In the genomic region with DNA sequence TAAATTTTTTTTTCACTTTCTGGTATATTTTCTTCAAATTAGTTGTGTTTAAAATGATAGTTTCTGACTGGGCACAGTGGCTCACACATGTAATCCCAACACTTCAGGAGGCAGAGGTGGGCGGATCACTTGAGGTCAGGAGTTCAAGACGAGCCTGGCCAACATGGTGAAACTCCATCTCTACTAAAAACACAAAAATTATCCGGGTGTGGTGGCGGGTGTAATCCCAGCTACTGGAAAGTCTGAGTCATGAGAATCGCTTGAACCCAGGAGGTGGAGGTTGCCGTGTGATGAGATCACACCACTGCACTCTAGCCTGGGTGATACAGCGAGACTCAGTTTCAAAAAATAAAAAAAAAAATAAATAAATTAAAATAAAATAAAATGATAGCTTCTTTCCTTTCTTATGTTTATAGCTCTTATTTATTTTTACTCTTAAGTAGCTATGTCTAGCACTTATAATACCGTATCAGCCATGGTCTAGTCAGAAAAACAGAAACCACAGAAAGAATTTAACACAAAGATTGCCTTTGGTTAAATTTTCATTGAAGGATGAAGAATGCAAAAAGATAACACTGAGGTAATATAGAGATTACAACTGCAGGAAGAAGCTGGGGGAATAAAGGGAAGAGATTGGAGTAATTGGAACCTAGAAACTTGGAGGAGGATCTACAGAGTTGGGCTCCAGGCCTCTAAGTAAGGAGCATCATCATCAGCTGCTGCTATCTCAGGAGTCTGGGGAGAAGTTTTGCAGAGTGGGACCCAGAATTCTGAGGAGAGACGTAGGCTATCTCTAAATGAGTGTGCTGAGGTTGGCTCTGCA, we compare ENCODE assay signal across 14 cellular contexts. TPM values are rescaled to one million over a fixed set of nuclear protein-coding genes. Genes with fewer than 3 reads are reported as not detected.
DNase-seq lines count a peak whose midpoint lies in the region; ATAC-seq and TF ChIP-seq lines count a peak whose summit lies in the region.
"Had no signal": no experiment of that assay in that cellular context is flagged by ENCODE, and none has a peak within 500 bp of the region (broad histone marks: within the 10 kb centered on the region; RNA-seq: fewer than 3 reads in every experiment).

No MANE protein-coding gene starts in this region.

- ATAC-seq in activated T-cell treated with anti-CD3 and anti-CD28 coated beads, Interleukin-2, amount 50 U/mL, for 4 hours: no peak
- ATAC-seq: activated CD8-positive, alpha-beta memory T cell treated with anti-CD3 and anti-CD28 coated beads, Interleukin-2, amount 10 ng/mL, durations not matched to agents 7 days and 5 days; activated naive CD8-positive, alpha-beta T cell treated with anti-CD3 and anti-CD28 coated beads, Interleukin-2, amount 50 U/mL, for 24 hours had no signal

- peaks cover 15% of the 10 kb centered on the region for H3K27me3 Mint-ChIP-seq in activated T-cell treated with anti-CD3 and anti-CD28 coated beads, Interleukin-2, amount 50 U/mL, for 4 hours (ENCODE audit: low read depth)

- peaks cover 3% of the 10 kb centered on the region for H3K9me3 Mint-ChIP-seq in activated T-cell treated with anti-CD3 and anti-CD28 coated beads, Interleukin-2, amount 50 U/mL, for 4 hours
- H3K9me3 Mint-ChIP-seq: endodermal cell had no signal

- DNase-seq in AG10803 (ENCODE audit: low read depth): peak; percentile 16
- DNase-seq in HT1080 (ENCODE audit: low read depth): peak; percentile 90
- DNase-seq in brain pericyte (ENCODE audit: low read depth, low spot score): peak; percentile 61
- DNase-seq in kidney glomerular epithelial cell (lab: John Stamatoyannopoulos, UW): peak; percentile 80
- no peak for DNase-seq in NCI-H1930 (lab: John Stamatoyannopoulos, UW)
- DNase-seq in SW 1271 (lab: John Stamatoyannopoulos, UW): no peak
- no peak for DNase-seq in NCI-H524 treated with DMSO at 0.1 percent for 48 hours (lab: John Stamatoyannopoulos, UW)
- DNase-seq in activated T-cell treated with anti-CD3 and anti-CD28 coated beads, Interleukin-2, amount 50 U/mL, for 4 hours: no peak
- DNase-seq: activated CD8-positive, alpha-beta memory T cell treated with anti-CD3 and anti-CD28 coated beads, Interleukin-2, amount 10 ng/mL, durations not matched to agents 7 days and 5 days; activated naive CD8-positive, alpha-beta T cell treated with anti-CD3 and anti-CD28 coated beads, Interleukin-2, amount 50 U/mL, for 24 hours; endodermal cell; H7; spleen; uterus had no signal

- H3K4me3 Mint-ChIP-seq in activated T-cell treated with anti-CD3 and anti-CD28 coated beads, Interleukin-2, amount 50 U/mL, for 4 hours: no peak overlapping the region
- H3K4me3 Mint-ChIP-seq: activated CD8-positive, alpha-beta memory T cell treated with anti-CD3 and anti-CD28 coated beads, Interleukin-2, amount 10 ng/mL, durations not matched to agents 7 days and 5 days; activated naive CD8-positive, alpha-beta T cell treated with anti-CD3 and anti-CD28 coated beads, Interleukin-2, amount 50 U/mL, for 24 hours; endodermal cell had no signal

- no peak for TF ChIP-seq CTCF in AG10803 (conservative IDR thresholded peaks at IDR 0.05; ENCODE audit: low read length)

- H3K4me3 ChIP-seq in AG10803 (ENCODE audit: low read length): no peak overlapping the region
- H3K4me3 ChIP-seq: spleen, uterus had no signal

- H3K4me1 Mint-ChIP-seq in activated T-cell treated with anti-CD3 and anti-CD28 coated beads, Interleukin-2, amount 50 U/mL, for 4 hours (ENCODE audit: low read depth): peaks cover 7% of the 10 kb centered on the region
- H3K4me1 Mint-ChIP-seq: endodermal cell had no signal

- H3K36me3 Mint-ChIP-seq in activated T-cell treated with anti-CD3 and anti-CD28 coated beads, Interleukin-2, amount 50 U/mL, for 4 hours (ENCODE audit: insufficient read depth): no peaks in the 10 kb centered on the region

RNA-seq across cellular contexts. Expression of a gene that starts 54.7 kb away (rescaled TPM):
- 26.4 and 35.4 TPM in 2 replicates for total RNA-seq in HT1080 (2014; rRNA removed; shearing (Covaris generic))
- 30.0 and 31.8 TPM in 2 replicates for polyA plus RNA-seq in HT1080 (2015; cell fraction: cytosol; rRNA removed)
- polyA plus RNA-seq in HT1080 (2015; cell fraction: nucleus; rRNA removed): 79.1 and 88.1 TPM in 2 replicates
- under 1 TPM; 0.74 to 0.99 (median 0.95) TPM for total RNA-seq in activated T-cell treated with anti-CD3 and anti-CD28 coated beads, Interleukin-2, amount 50 U/mL, for 4 hours

Comparison
In these comparisons a context has a peak if more than half of its experiments do, and no peak if none do; other contexts are left out.
1. DNase-seq: peak in AG10803 (single experiment), HT1080 (single experiment), brain pericyte (single experiment) and kidney glomerular epithelial cell (single experiment); none in NCI-H1930 (0 of 2), SW 1271 (0 of 2), NCI-H524 treated with DMSO at 0.1 percent for 48 hours (single experiment) and activated T-cell treated with anti-CD3 and anti-CD28 coated beads, Interleukin-2, amount 50 U/mL, for 4 hours (single experiment).
2. RNA of a gene that starts 54.7 kb away (total RNA-seq): 26.4 to 35.4 TPM in HT1080; 0.74 to 0.99 TPM in activated T-cell treated with anti-CD3 and anti-CD28 coated beads, Interleukin-2, amount 50 U/mL, for 4 hours; every median in the first group is over 10 times any median in the second.